ENCODE assay signal across 16 cellular contexts in genomic region chr7:71349583-71350481, GRCh38.
DNase-seq lines count a peak whose midpoint lies in the region; TF ChIP-seq lines count a peak whose summit lies in the region.
"Had no signal": no experiment of that assay in that cellular context is flagged by ENCODE, and none has a peak within 500 bp of the region (broad histone marks: within the 10 kb centered on the region; RNA-seq: fewer than 3 reads in every experiment).

No MANE protein-coding gene starts in this region.

- no peak overlapping the region for H3K4ac ChIP-seq in mesendoderm (ENCODE audit: low read depth, low read length)

- 91 to 100% methylated on average over 3 to 8 of the region's 8 CpGs for WGBS in endodermal cell (ENCODE audit: insufficient coverage in 1 of 2, insufficient read length in 1 of 2), 2 experiments
- WGBS in mesendoderm (ENCODE audit: extremely low coverage, insufficient coverage, low lambda C conversion rate) = no CpG with 5 or more reads among the region's 8 CpGs
- WGBS in transverse colon (ENCODE audit: low coverage in 1 of 2), 2 donors = 62 to 64% methylated on average over 8 of the region's 8 CpGs

- no peak for TF ChIP-seq POLR2A in transverse colon (IDR thresholded peaks at IDR 0.05)

- intact Hi-C loops in transverse colon (cut with DNase I; ENCODE audit: low total_unique reads) = no loop called here
- intact Hi-C loops in MCF 10A (cut with micrococcal nuclease) = no loop called here

- H3K4me2 ChIP-seq in mesendoderm (ENCODE audit: low read length) = no peak overlapping the region

- H3K79me1 ChIP-seq in mesendoderm (ENCODE audit: low read length) = peaks cover 11% of the 10 kb centered on the region

- H3K4me1 Mint-ChIP-seq in endodermal cell (peaks cover 18% of the 10 kb centered on the region), MCF 10A (ENCODE audit: insufficient read depth, unreplicated experiment) (no peaks in the 10 kb centered on the region)

- no peak overlapping the region for H2BK5ac ChIP-seq in mesendoderm (ENCODE audit: low read length)

- H3K23ac ChIP-seq in mesendoderm (ENCODE audit: low read length) = no peak overlapping the region

- H3K27ac Mint-ChIP-seq in endodermal cell = no peak overlapping the region
- no peak overlapping the region for H3K27ac Mint-ChIP-seq in MCF 10A (ENCODE audit: low read depth, unreplicated experiment)

- peak overlapping the region; percentile 28 for H3K18ac ChIP-seq in mesendoderm (ENCODE audit: low read length)

- H4K5ac ChIP-seq in mesendoderm (ENCODE audit: low read length) = no peak overlapping the region

- in situ Hi-C loops in transverse colon (cut with MboI; ENCODE audit: low pct_ligation_motif_present in 1 of 4, low pct_unique_long_range_greater_than_20kb in 1 of 4, low sequenced_read_pairs in 3 of 4) = no loop called here

- H3K36me3 ChIP-seq in endodermal cell (ENCODE audit: control insufficient read depth, insufficient read depth, low read length) = peaks cover 13% of the 10 kb centered on the region
- no peaks in the 10 kb centered on the region for H3K36me3 ChIP-seq in mesendoderm (ENCODE audit: control insufficient read depth, insufficient read depth, low read length)
- no peaks in the 10 kb centered on the region for H3K36me3 ChIP-seq in transverse colon
- H3K36me3 ChIP-seq: BE2C had no signal

- peak overlapping the region; percentile 31 for H3K4me3 ChIP-seq in endodermal cell (ENCODE audit: low read length)
- H3K4me3 ChIP-seq in mesendoderm (ENCODE audit: low read length) = no peak overlapping the region
- no peak overlapping the region for H3K4me3 ChIP-seq in transverse colon

- BruUV-seq in MCF 10A (replicated peaks; lab: Mats Ljungman, UMichigan) = no TSS peak

- no peak for TF ChIP-seq EP300 in transverse colon (IDR thresholded peaks at IDR 0.05; ENCODE audit: low read depth)

- H3K27me3 ChIP-seq in endodermal cell (ENCODE audit: control insufficient read depth, insufficient read depth, low read length, poor library complexity, severe bottlenecking) (no peaks in the 10 kb centered on the region), mesendoderm (ENCODE audit: insufficient read depth, low read length, poor library complexity) (no peaks in the 10 kb centered on the region), transverse colon (no peaks in the 10 kb centered on the region)
- H3K27me3 ChIP-seq: BE2C had no signal

- H3K4me1 ChIP-seq in endodermal cell (ENCODE audit: control insufficient read depth, insufficient read depth, low read length) (peaks cover 14% of the 10 kb centered on the region), mesendoderm (ENCODE audit: control insufficient read depth, low read depth, low read length) (peaks cover 2% of the 10 kb centered on the region), transverse colon (no peaks in the 10 kb centered on the region)
- H3K4me1 ChIP-seq: BE2C had no signal

- peak; percentile 50 for DNase-seq in NCI-H69 (lab: John Stamatoyannopoulos, UW)
- DNase-seq in endodermal cell = no peak
- DNase-seq in mesendoderm = no peak
- DNase-seq in transverse colon = no peak
- no peak for DNase-seq in A172 (ENCODE audit: low spot score)
- no peak for DNase-seq in MCF 10A (ENCODE audit: unreplicated experiment)
- no peak for DNase-seq in stimulated activated CD4-positive, alpha-beta T cell treated with anti-CD3 and anti-CD28 coated beads, Interleukin-1b, Interleukin-23, amount 100 ng/mL, for 48 hours
- DNase-seq: BE2C; DMS79; KG1; NCI-H1694 treated with DMSO at 0.1 percent for 48 hours; NCI-H2227 treated with DMSO at 0.1 percent for 48 hours; NCI-H510A treated with DMSO at 0.1 percent for 48 hours; NCI-H774; NK-92 treated with Interleukin-12 subunit alpha and Interleukin-12 subunit beta, amount 100 ng/mL, for 24 hours; SIG-M5 had no signal

- H3K27me3 Mint-ChIP-seq in endodermal cell (ENCODE audit: insufficient read depth) (no peaks in the 10 kb centered on the region), MCF 10A (ENCODE audit: insufficient read depth, unreplicated experiment) (no peaks in the 10 kb centered on the region)

- no peak overlapping the region for H4K8ac ChIP-seq in mesendoderm (ENCODE audit: low read depth, low read length)

- no peak overlapping the region for H3K56ac ChIP-seq in mesendoderm (ENCODE audit: low read length)

- H3K27ac ChIP-seq in endodermal cell (ENCODE audit: low read depth, low read length) = no peak overlapping the region
- H3K27ac ChIP-seq in mesendoderm (ENCODE audit: low read depth, low read length) = no peak overlapping the region
- H3K27ac ChIP-seq in transverse colon = peak overlapping the region in 3 of 4 donors; percentile 22 to 42 (median 32)

- CTCF ChIA-PET in MCF 10A (lab: Yijun Ruan, JAX) = interaction anchor here (0.6 kb wide), 1 partner anchor 82 kb away, joined by 3 read pairs; no protein-coding TSS in a partner anchor

- peaks cover 30% of the 10 kb centered on the region for H3K36me3 Mint-ChIP-seq in endodermal cell (ENCODE audit: low read depth)
- no peaks in the 10 kb centered on the region for H3K36me3 Mint-ChIP-seq in MCF 10A (ENCODE audit: insufficient read depth, unreplicated experiment)

- TF ChIP-seq CTCF in endodermal cell (conservative IDR thresholded peaks at IDR 0.05) (no peak), transverse colon (IDR thresholded peaks at IDR 0.05) (no peak), MCF 10A (IDR thresholded peaks at IDR 0.05; ENCODE audit: unreplicated experiment) (no peak)

- H2BK120ac ChIP-seq in mesendoderm (ENCODE audit: low read depth, low read length) = no peak overlapping the region

- H3K9ac ChIP-seq in endodermal cell (ENCODE audit: extremely low read depth, low read length, poor library complexity, severe bottlenecking) = no peak overlapping the region
- no peak overlapping the region for H3K9ac ChIP-seq in mesendoderm (ENCODE audit: low read length)

- H2AK5ac ChIP-seq in mesendoderm (ENCODE audit: low read length) = no peak overlapping the region

- H3K4me3 Mint-ChIP-seq in endodermal cell = no peak overlapping the region
- H3K4me3 Mint-ChIP-seq in MCF 10A (ENCODE audit: unreplicated experiment) = no peak overlapping the region

- H3K9me3 Mint-ChIP-seq in endodermal cell (peaks cover 32% of the 10 kb centered on the region), MCF 10A (ENCODE audit: unreplicated experiment) (peaks cover 27% of the 10 kb centered on the region)

- peaks cover 7% of the 10 kb centered on the region for H3K79me2 ChIP-seq in mesendoderm (ENCODE audit: control insufficient read depth, insufficient read depth, low read length)

- H3K9me3 ChIP-seq in endodermal cell (ENCODE audit: control insufficient read depth, low read length) (peaks cover 39% of the 10 kb centered on the region), transverse colon (peaks cover 0 to 8% of the 10 kb centered on the region in 2 donors)
- H3K9me3 ChIP-seq: BE2C had no signal

- POLR2A ChIA-PET in MCF 10A (lab: Yijun Ruan, JAX) = no interaction called here

- H2BK15ac ChIP-seq in mesendoderm (replicated peaks; ENCODE audit: low read depth) = no peak overlapping the region

Comparison
In these comparisons a context has a peak if more than half of its experiments do, and no peak if none do; other contexts are left out.
1. H3K27ac ChIP-seq: peak in transverse colon (3 of 4); none in endodermal cell (single experiment) and mesendoderm (single experiment).